Comparison of ENCODE assay signal across 16 cellular contexts in the genomic region with DNA sequence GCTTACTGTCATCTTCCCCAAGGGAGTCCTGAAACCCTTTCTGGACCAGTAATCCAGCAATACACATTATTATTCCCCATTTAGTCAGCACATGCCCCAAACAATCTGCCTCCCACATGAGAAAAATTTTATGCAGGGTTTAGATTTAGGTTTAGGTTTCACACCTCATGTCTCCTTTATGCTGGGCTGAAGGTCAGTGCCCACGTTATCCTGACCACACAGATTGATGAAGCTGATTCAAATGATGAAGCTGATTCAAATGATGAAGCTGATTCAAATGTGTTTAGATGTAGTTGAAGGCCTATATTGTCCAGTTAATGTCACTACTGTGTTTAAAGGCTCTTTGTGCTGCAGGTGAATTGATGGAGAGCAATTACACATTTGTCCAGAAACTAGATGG. TPM values are rescaled to one million over a fixed set of nuclear protein-coding genes. Genes with fewer than 3 reads are reported as not detected.
A peak's percentile ranks its signal among the peaks of the same experiment; 100 is the strongest.
DNase-seq lines count a peak whose midpoint lies in the region; ATAC-seq lines count a peak whose summit lies in the region.
"Had no signal": no experiment of that assay in that cellular context is flagged by ENCODE, and none has a peak within 500 bp of the region (broad histone marks: within the 10 kb centered on the region; RNA-seq: fewer than 3 reads in every experiment).

No MANE protein-coding gene starts in this region.

- peaks cover 97% of the 10 kb centered on the region for H3K4me1 Mint-ChIP-seq in activated T-cell treated with anti-CD3 and anti-CD28 coated beads, Interleukin-2, amount 50 U/mL, for 24 hours (ENCODE audit: low read depth)
- H3K4me1 Mint-ChIP-seq in activated T-cell treated with anti-CD3 and anti-CD28 coated beads, Interleukin-2, amount 50 U/mL, for 4 hours (ENCODE audit: low read depth): peaks cover 97% of the 10 kb centered on the region
- H3K4me1 Mint-ChIP-seq in T-helper 17 cell: peaks cover 60% of the 10 kb centered on the region
- H3K4me1 Mint-ChIP-seq in activated naive CD8-positive, alpha-beta T cell (ENCODE audit: low read depth): peaks cover 98% of the 10 kb centered on the region
- H3K4me1 Mint-ChIP-seq in stimulated activated memory B cell treated with anti-CD40 and anti-IgM and Interleukin-4, amounts not matched to agents 10 μg/mL and 1 μg/mL and 100 μg/mL, for 72 hours: peaks cover 66% of the 10 kb centered on the region

- no peak for DNase-seq in activated T-cell treated with anti-CD3 and anti-CD28 coated beads, Interleukin-2, amount 50 U/mL, for 24 hours
- DNase-seq in activated T-cell treated with anti-CD3 and anti-CD28 coated beads, Interleukin-2, amount 50 U/mL, for 4 hours: no peak
- no peak for DNase-seq in T-helper 17 cell
- no peak for DNase-seq in NAMALWA (ENCODE audit: low spot score)
- DNase-seq: DMS 273 treated with DMSO at 0.1 percent for 48 hours, Kasumi-1, NCI-H1417 treated with DMSO at 0.1 percent for 48 hours, NCI-H2029, NCI-H510A treated with DMSO at 0.1 percent for 48 hours, SHP77 had no signal

- H3K27ac Mint-ChIP-seq in activated T-cell treated with anti-CD3 and anti-CD28 coated beads, Interleukin-2, amount 50 U/mL, for 24 hours: peak overlapping the region; percentile 97
- H3K27ac Mint-ChIP-seq in T-helper 17 cell: peak overlapping the region; percentile 97
- peak overlapping the region; percentile 93 for H3K27ac Mint-ChIP-seq in activated naive CD8-positive, alpha-beta T cell
- peak overlapping the region; percentile 95 for H3K27ac Mint-ChIP-seq in stimulated activated memory B cell treated with anti-CD40 and anti-IgM and Interleukin-4, amounts not matched to agents 10 μg/mL and 1 μg/mL and 100 μg/mL, for 72 hours
- H3K27ac Mint-ChIP-seq: B cell had no signal

- H3K9me3 ChIP-seq in T-helper 17 cell (ENCODE audit: control insufficient read depth, low read length, poor library complexity, severe bottlenecking): no peaks in the 10 kb centered on the region
- H3K9me3 ChIP-seq: HAP-1 had no signal

- no peaks in the 10 kb centered on the region for H3K9me3 Mint-ChIP-seq in activated T-cell treated with anti-CD3 and anti-CD28 coated beads, Interleukin-2, amount 50 U/mL, for 24 hours
- H3K9me3 Mint-ChIP-seq in activated T-cell treated with anti-CD3 and anti-CD28 coated beads, Interleukin-2, amount 50 U/mL, for 4 hours: peaks cover 3% of the 10 kb centered on the region
- H3K9me3 Mint-ChIP-seq in activated naive CD8-positive, alpha-beta T cell (ENCODE audit: low read depth): peaks cover 8% of the 10 kb centered on the region
- no peaks in the 10 kb centered on the region for H3K9me3 Mint-ChIP-seq in stimulated activated memory B cell treated with anti-CD40 and anti-IgM and Interleukin-4, amounts not matched to agents 10 μg/mL and 1 μg/mL and 100 μg/mL, for 72 hours

- peaks cover 57% of the 10 kb centered on the region for H3K36me3 Mint-ChIP-seq in activated T-cell treated with anti-CD3 and anti-CD28 coated beads, Interleukin-2, amount 50 U/mL, for 24 hours (ENCODE audit: low read depth)
- peaks cover 28% of the 10 kb centered on the region for H3K36me3 Mint-ChIP-seq in activated T-cell treated with anti-CD3 and anti-CD28 coated beads, Interleukin-2, amount 50 U/mL, for 4 hours (ENCODE audit: insufficient read depth)
- peaks cover 15% of the 10 kb centered on the region for H3K36me3 Mint-ChIP-seq in T-helper 17 cell (ENCODE audit: low read depth)
- H3K36me3 Mint-ChIP-seq in activated naive CD8-positive, alpha-beta T cell: peaks cover 37% of the 10 kb centered on the region
- H3K36me3 Mint-ChIP-seq in stimulated activated memory B cell treated with anti-CD40 and anti-IgM and Interleukin-4, amounts not matched to agents 10 μg/mL and 1 μg/mL and 100 μg/mL, for 72 hours: peaks cover 10% of the 10 kb centered on the region

- no peaks in the 10 kb centered on the region for H3K27me3 Mint-ChIP-seq in activated T-cell treated with anti-CD3 and anti-CD28 coated beads, Interleukin-2, amount 50 U/mL, for 24 hours
- H3K27me3 Mint-ChIP-seq in activated T-cell treated with anti-CD3 and anti-CD28 coated beads, Interleukin-2, amount 50 U/mL, for 4 hours (ENCODE audit: low read depth): no peaks in the 10 kb centered on the region
- no peaks in the 10 kb centered on the region for H3K27me3 Mint-ChIP-seq in T-helper 17 cell
- H3K27me3 Mint-ChIP-seq in activated naive CD8-positive, alpha-beta T cell: no peaks in the 10 kb centered on the region
- H3K27me3 Mint-ChIP-seq in stimulated activated memory B cell treated with anti-CD40 and anti-IgM and Interleukin-4, amounts not matched to agents 10 μg/mL and 1 μg/mL and 100 μg/mL, for 72 hours: no peaks in the 10 kb centered on the region
- H3K27me3 Mint-ChIP-seq: B cell had no signal

- no peak overlapping the region for H3K4me3 Mint-ChIP-seq in activated T-cell treated with anti-CD3 and anti-CD28 coated beads, Interleukin-2, amount 50 U/mL, for 24 hours
- H3K4me3 Mint-ChIP-seq in activated T-cell treated with anti-CD3 and anti-CD28 coated beads, Interleukin-2, amount 50 U/mL, for 4 hours: no peak overlapping the region
- no peak overlapping the region for H3K4me3 Mint-ChIP-seq in T-helper 17 cell
- peak overlapping the region; percentile 59 for H3K4me3 Mint-ChIP-seq in activated naive CD8-positive, alpha-beta T cell
- H3K4me3 Mint-ChIP-seq in stimulated activated memory B cell treated with anti-CD40 and anti-IgM and Interleukin-4, amounts not matched to agents 10 μg/mL and 1 μg/mL and 100 μg/mL, for 72 hours: no peak overlapping the region
- H3K4me3 Mint-ChIP-seq: B cell had no signal

- no peak for ATAC-seq in activated T-cell treated with anti-CD3 and anti-CD28 coated beads, Interleukin-2, amount 50 U/mL, for 4 hours
- ATAC-seq in T-helper 17 cell: no peak
- peak; percentile 34 for ATAC-seq in stimulated activated memory B cell treated with anti-CD40 and anti-IgM and Interleukin-4, amounts not matched to agents 10 μg/mL and 1 μg/mL and 100 μg/mL, for 72 hours
- ATAC-seq in GM19351 (IDR thresholded peaks at IDR 0.05; ENCODE audit: unreplicated experiment): no peak
- no peak for ATAC-seq in GM18519 (IDR thresholded peaks at IDR 0.05; ENCODE audit: low FRiP score, unreplicated experiment)

RNA-seq across cellular contexts. Expression of gene ZBED2, which starts 18.1 kb away (rescaled TPM):
- 100 to 1,000 TPM; 180 to 336 (median 325) TPM for total RNA-seq in activated T-cell treated with anti-CD3 and anti-CD28 coated beads, Interleukin-2, amount 50 U/mL, for 4 hours
- under 1 TPM; 0.12 to 0.13 TPM for total RNA-seq in T-helper 17 cell

Comparison
In these comparisons a context has a peak if more than half of its experiments do, and no peak if none do; other contexts are left out.
1. RNA of gene ZBED2, which starts 18.1 kb away (total RNA-seq): 180 to 336 TPM in activated T-cell treated with anti-CD3 and anti-CD28 coated beads, Interleukin-2, amount 50 U/mL, for 4 hours; 0.12 to 0.13 TPM in T-helper 17 cell; every median in the first group is over 100 times any median in the second.
2. Peak in every context shown above with its lines, with median percentiles within 50 percentile points of each other: H3K27ac Mint-ChIP-seq.